In the genomic region with DNA sequence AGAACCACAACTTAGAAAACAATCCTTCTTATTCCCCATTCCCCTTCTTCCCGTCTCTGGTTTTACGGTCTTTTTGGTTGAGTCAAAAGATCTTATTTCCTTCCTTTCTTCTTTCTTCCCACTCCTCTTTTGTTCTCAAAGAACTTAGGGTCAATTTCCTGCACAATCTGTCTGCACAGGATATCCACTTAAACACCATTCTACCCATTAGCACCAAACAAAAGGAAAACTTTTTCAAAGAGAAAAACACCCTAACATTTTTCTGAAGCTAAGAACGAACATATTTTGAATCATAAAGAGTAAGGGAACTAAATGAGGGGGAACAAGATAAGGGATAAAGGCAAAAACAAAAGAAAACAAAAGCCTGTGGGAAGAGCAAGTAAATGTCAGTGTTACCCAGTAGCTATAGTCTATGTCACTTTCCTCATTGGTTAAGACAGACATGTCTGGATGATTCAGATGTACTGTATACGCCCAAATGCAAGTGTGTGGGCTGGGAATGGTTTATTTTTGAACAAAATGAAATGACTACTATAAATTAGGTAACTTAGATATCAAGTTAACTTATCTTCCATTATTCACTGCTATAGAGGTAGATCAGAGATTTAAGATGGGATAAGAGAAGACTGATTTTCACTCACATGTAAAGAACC, we compare ENCODE assay signal across 8 cellular contexts. TPM values are rescaled to one million over a fixed set of nuclear protein-coding genes. Genes with fewer than 3 reads are reported as not detected.
A peak's percentile ranks its signal among the peaks of the same experiment; 100 is the strongest.
DNase-seq lines count a peak whose midpoint lies in the region; ATAC-seq and TF ChIP-seq lines count a peak whose summit lies in the region.

No MANE protein-coding gene starts in this region.

- peak overlapping the region; percentile 88 for H3K4me3 ChIP-seq in fibroblast of pulmonary artery (replicated peaks; ENCODE audit: low read depth, low read length)

- intact Hi-C loops in activated CD4-positive, alpha-beta T cell treated with anti-CD3 and anti-CD28 coated beads, Interleukin-2, amount 10 ng/mL, durations not matched to agents 24 days and 14 days (cut with micrococcal nuclease), result loop anchor here (1.0 to 5.0 kb wide), 6 partner anchors 12 to 741 kb away; a partner anchor contains a TSS

- peak; percentile 87 to 95 for ATAC-seq in activated CD4-positive, CD25-positive, alpha-beta regulatory T cell treated with anti-CD3 and anti-CD28 coated beads, Interleukin-2, amount 50 U/mL, for 24 hours
- no peak for ATAC-seq in GM18498 (IDR thresholded peaks at IDR 0.05; ENCODE audit: unreplicated experiment)

- no peak for TF ChIP-seq CTCF in fibroblast of pulmonary artery (IDR thresholded peaks at IDR 0.05; ENCODE audit: low read length, missing control alignments)

- peaks cover 2% of the 10 kb centered on the region for H3K36me3 Mint-ChIP-seq in activated CD4-positive, alpha-beta T cell treated with anti-CD3 and anti-CD28 coated beads, Interleukin-2, amount 10 ng/mL, durations not matched to agents 24 days and 14 days (ENCODE audit: low read depth)

- H3K9me3 Mint-ChIP-seq in activated CD4-positive, alpha-beta T cell treated with anti-CD3 and anti-CD28 coated beads, Interleukin-2, amount 10 ng/mL, durations not matched to agents 24 days and 14 days, result no peaks in the 10 kb centered on the region

- H3K4me1 Mint-ChIP-seq in activated CD4-positive, alpha-beta T cell treated with anti-CD3 and anti-CD28 coated beads, Interleukin-2, amount 10 ng/mL, durations not matched to agents 24 days and 14 days, result peaks cover 28% of the 10 kb centered on the region

- H3K27me3 Mint-ChIP-seq in activated CD4-positive, alpha-beta T cell treated with anti-CD3 and anti-CD28 coated beads, Interleukin-2, amount 10 ng/mL, durations not matched to agents 24 days and 14 days, result no peaks in the 10 kb centered on the region

- peak overlapping the region; percentile 74 for H3K4me3 Mint-ChIP-seq in activated CD4-positive, alpha-beta T cell treated with anti-CD3 and anti-CD28 coated beads, Interleukin-2, amount 10 ng/mL, durations not matched to agents 24 days and 14 days

- H3K27ac Mint-ChIP-seq in activated CD4-positive, alpha-beta T cell treated with anti-CD3 and anti-CD28 coated beads, Interleukin-2, amount 10 ng/mL, durations not matched to agents 24 days and 14 days, result peak overlapping the region; percentile 88

- DNase-seq in activated CD4-positive, CD25-positive, alpha-beta regulatory T cell (lab: John Stamatoyannopoulos, UW), result no peak
- DNase-seq in activated CD4-positive, alpha-beta T cell treated with anti-CD3 and anti-CD28 coated beads, Interleukin-2, amount 10 ng/mL, durations not matched to agents 24 days and 14 days, result no peak
- DNase-seq in fibroblast of pulmonary artery (ENCODE audit: low read depth) (peak; percentile 83), globus pallidus (ENCODE audit: low spot score) (no peak), NCI-H446 (lab: John Stamatoyannopoulos, UW) (no peak)
- DNase-seq in stimulated activated CD4-positive, alpha-beta T cell treated with anti-CD3 and anti-CD28 coated beads, Interleukin-1b, Interleukin-23, amount 100 ng/mL, for 48 hours, result peak; percentile 38

RNA-seq across cellular contexts. Expression of a gene that starts 59.8 kb away (rescaled TPM):
- total RNA-seq in activated CD4-positive, alpha-beta T cell treated with anti-CD3 and anti-CD28 coated beads, Interleukin-2, amount 10 ng/mL, durations not matched to agents 24 days and 14 days, result 41.6 and 44.3 TPM in 2 replicates

Comparison
In these comparisons a context has a peak if more than half of its experiments do, and no peak if none do; other contexts are left out.
1. DNase-seq: peak in fibroblast of pulmonary artery (single experiment) and stimulated activated CD4-positive, alpha-beta T cell treated with anti-CD3 and anti-CD28 coated beads, Interleukin-1b, Interleukin-23, amount 100 ng/mL, for 48 hours (single experiment); none in activated CD4-positive, CD25-positive, alpha-beta regulatory T cell (0 of 4), activated CD4-positive, alpha-beta T cell treated with anti-CD3 and anti-CD28 coated beads, Interleukin-2, amount 10 ng/mL, durations not matched to agents 24 days and 14 days (single experiment), globus pallidus (single experiment) and NCI-H446 (0 of 2).